17 cellular contexts compared by ENCODE assay signal in genomic region chr9:34098307-34098706, GRCh38. TPM values are rescaled to one million over a fixed set of nuclear protein-coding genes. Genes with fewer than 3 reads are reported as not detected.
DNase-seq lines count a peak whose midpoint lies in the region; ATAC-seq and TF ChIP-seq lines count a peak whose summit lies in the region.
"Had no signal": no experiment of that assay in that cellular context is flagged by ENCODE, and none has a peak within 500 bp of the region (broad histone marks: within the 10 kb centered on the region; RNA-seq: fewer than 3 reads in every experiment).

No MANE protein-coding gene starts in this region.

- no peaks in the 10 kb centered on the region for H3K9me3 ChIP-seq in left ventricle myocardium inferior (replicated peaks)
- H3K9me3 ChIP-seq: BLaER1 treated with 17β-estradiol and CSF1 and Interleukin-3, amounts not matched to agents 10 nM and 100 nM had no signal

- intact Hi-C loops in left ventricle myocardium inferior (cut with micrococcal nuclease): no loop called here

- DNase-seq in memory B cell (ENCODE audit: low spot score in 2 of 2) (no peak), T1000 (lab: John Stamatoyannopoulos, UW) (no peak), NCI-H1092 treated with DMSO at 0.1 percent for 48 hours (lab: John Stamatoyannopoulos, UW) (no peak), left ventricle myocardium inferior (no peak)
- DNase-seq in activated CD8-positive, alpha-beta memory T cell treated with anti-CD3 and anti-CD28 coated beads, Interleukin-2, amount 10 ng/mL, durations not matched to agents 7 days and 5 days: no peak
- DNase-seq: cerebellar nuclear complex, islet precursor cell, NCI-H1436, NCI-H526, occipital lobe, RPMI8226, small intestine had no signal

- no peak overlapping the region for H3K27ac Mint-ChIP-seq in memory B cell
- no peak overlapping the region for H3K27ac Mint-ChIP-seq in activated CD8-positive, alpha-beta memory T cell treated with anti-CD3 and anti-CD28 coated beads, Interleukin-2, amount 10 ng/mL, durations not matched to agents 7 days and 5 days
- H3K27ac Mint-ChIP-seq: T-helper 1 cell treated with Interleukin-12 subunit alpha and Interleukin-12 subunit beta and Interleukin-4 antibody, amounts not matched to agents 30 μg/mL and 1 μg/mL, for 36 hours had no signal

- H3K4me3 Mint-ChIP-seq in memory B cell: no peak overlapping the region
- H3K4me3 Mint-ChIP-seq in activated CD8-positive, alpha-beta memory T cell treated with anti-CD3 and anti-CD28 coated beads, Interleukin-2, amount 10 ng/mL, durations not matched to agents 7 days and 5 days: no peak overlapping the region
- H3K4me3 Mint-ChIP-seq: T-helper 1 cell treated with Interleukin-12 subunit alpha and Interleukin-12 subunit beta and Interleukin-4 antibody, amounts not matched to agents 30 μg/mL and 1 μg/mL, for 36 hours had no signal

- no peaks in the 10 kb centered on the region for H3K9me3 Mint-ChIP-seq in memory B cell
- H3K9me3 Mint-ChIP-seq in activated CD8-positive, alpha-beta memory T cell treated with anti-CD3 and anti-CD28 coated beads, Interleukin-2, amount 10 ng/mL, durations not matched to agents 7 days and 5 days (ENCODE audit: low read depth): no peaks in the 10 kb centered on the region
- H3K9me3 Mint-ChIP-seq: T-helper 1 cell treated with Interleukin-12 subunit alpha and Interleukin-12 subunit beta and Interleukin-4 antibody, amounts not matched to agents 30 μg/mL and 1 μg/mL, for 36 hours had no signal

- ATAC-seq in GM18870 (IDR thresholded peaks at IDR 0.05; ENCODE audit: unreplicated experiment) (peak; percentile 52), GM21737 (IDR thresholded peaks at IDR 0.05; ENCODE audit: unreplicated experiment) (peak; percentile 48), HG03135 (IDR thresholded peaks at IDR 0.05; ENCODE audit: unreplicated experiment) (peak; percentile 50), memory B cell (ENCODE audit: low read depth) (peak; percentile 80)
- no peak for ATAC-seq in activated CD8-positive, alpha-beta memory T cell treated with anti-CD3 and anti-CD28 coated beads, Interleukin-2, amount 10 ng/mL, durations not matched to agents 7 days and 5 days

- H3K27me3 ChIP-seq in left ventricle myocardium inferior (ENCODE audit: low read depth): no peaks in the 10 kb centered on the region
- H3K27me3 ChIP-seq: BLaER1 treated with 17β-estradiol and CSF1 and Interleukin-3, amounts not matched to agents 10 nM and 100 nM had no signal

- H3K27me3 Mint-ChIP-seq in memory B cell: peaks cover under 1% of the 10 kb centered on the region
- H3K27me3 Mint-ChIP-seq in activated CD8-positive, alpha-beta memory T cell treated with anti-CD3 and anti-CD28 coated beads, Interleukin-2, amount 10 ng/mL, durations not matched to agents 7 days and 5 days: no peaks in the 10 kb centered on the region

- H3K4me1 Mint-ChIP-seq in memory B cell: peaks cover 12% of the 10 kb centered on the region
- peaks cover 2% of the 10 kb centered on the region for H3K4me1 Mint-ChIP-seq in activated CD8-positive, alpha-beta memory T cell treated with anti-CD3 and anti-CD28 coated beads, Interleukin-2, amount 10 ng/mL, durations not matched to agents 7 days and 5 days

- H3K36me3 Mint-ChIP-seq in memory B cell: no peaks in the 10 kb centered on the region
- peaks cover 16% of the 10 kb centered on the region for H3K36me3 Mint-ChIP-seq in activated CD8-positive, alpha-beta memory T cell treated with anti-CD3 and anti-CD28 coated beads, Interleukin-2, amount 10 ng/mL, durations not matched to agents 7 days and 5 days

- H3K27ac ChIP-seq in left ventricle myocardium inferior (replicated peaks): no peak overlapping the region
- H3K27ac ChIP-seq: BLaER1 treated with 17β-estradiol and CSF1 and Interleukin-3, amounts not matched to agents 10 nM and 100 nM had no signal

- no peak overlapping the region for H3K4me3 ChIP-seq in left ventricle myocardium inferior
- H3K4me3 ChIP-seq: BLaER1 treated with 17β-estradiol and CSF1 and Interleukin-3, amounts not matched to agents 10 nM and 100 nM had no signal

- no peak for TF ChIP-seq CTCF in left ventricle myocardium inferior (IDR thresholded peaks at IDR 0.05; ENCODE audit: borderline replicate concordance)

- CTCF ChIA-PET in activated CD8-positive, alpha-beta memory T cell treated with anti-CD3 and anti-CD28 coated beads, Interleukin-2, amount 10 ng/mL, durations not matched to agents 7 days and 5 days (lab: Charles Lee): interaction anchor here (0.5 kb wide), 1 partner anchor 41 kb away, joined by 4 read pairs; no protein-coding TSS in a partner anchor

- peaks cover 19% of the 10 kb centered on the region for H3K4me1 ChIP-seq in left ventricle myocardium inferior

- H3K36me3 ChIP-seq in left ventricle myocardium inferior: peaks cover 97% of the 10 kb centered on the region

RNA-seq across cellular contexts. Expression of gene DCAF12, which starts 28.2 kb away (rescaled TPM):
- total RNA-seq in activated CD8-positive, alpha-beta memory T cell treated with anti-CD3 and anti-CD28 coated beads, Interleukin-2, amount 10 ng/mL, durations not matched to agents 7 days and 5 days: 10 to 100 TPM; 48.4 to 58.9 TPM
- 16.4 TPM for total RNA-seq in left ventricle myocardium inferior

RNA-seq across cellular contexts. Expression of gene UBAP2, which starts 49.6 kb away (rescaled TPM):
- 10 to 100 TPM; 50.5 to 60.9 TPM for total RNA-seq in activated CD8-positive, alpha-beta memory T cell treated with anti-CD3 and anti-CD28 coated beads, Interleukin-2, amount 10 ng/mL, durations not matched to agents 7 days and 5 days
- total RNA-seq in left ventricle myocardium inferior: 26.4 TPM
